Comparison of ENCODE assay signal across 29 cellular contexts in the genomic region with DNA sequence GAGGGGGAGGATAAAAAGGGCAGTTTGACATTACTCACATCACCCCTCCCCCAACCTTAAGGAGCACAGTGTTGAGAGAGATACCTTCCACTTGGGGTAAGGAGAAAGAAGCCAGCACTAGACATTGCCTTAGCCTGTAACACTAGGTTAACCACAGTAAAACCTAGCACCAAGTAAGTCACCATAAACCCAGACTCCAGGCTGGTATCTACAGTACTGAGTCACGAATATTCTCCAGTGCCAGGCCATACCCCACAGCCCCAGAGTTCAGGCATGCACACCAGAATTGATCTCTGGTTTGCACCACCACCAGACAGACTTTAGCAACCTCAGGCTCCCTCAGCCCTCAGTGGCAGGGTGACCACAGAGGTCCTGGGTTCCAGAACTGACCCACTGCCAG.
"Had no signal": no experiment of that assay in that cellular context is flagged by ENCODE, and none has a peak within 500 bp of the region (broad histone marks: within the 10 kb centered on the region; RNA-seq: fewer than 3 reads in every experiment).

No MANE protein-coding gene starts in this region.

- H3K27ac Mint-ChIP-seq: stimulated activated effector memory CD8-positive, alpha-beta T cell treated with anti-CD3 and anti-CD28 coated beads, Interleukin-12 subunit alpha, Interleukin-12 subunit beta, amount 100 ng/mL, for 72 hours; stimulated activated memory B cell treated with anti-CD40 and anti-IgM and Interleukin-4, amounts not matched to agents 10 μg/mL and 1 μg/mL and 100 μg/mL, for 72 hours; stimulated activated naive B cell treated with anti-CD40 and anti-IgM and Interleukin-4, amounts not matched to agents 10 μg/mL and 1 μg/mL and 100 μg/mL, for 72 hours; stimulated activated naive CD8-positive, alpha-beta T cell treated with anti-CD3 and anti-CD28 coated beads, Interleukin-15, amount 100 ng/mL, for 72 hours; stimulated activated naive CD8-positive, alpha-beta T cell treated with anti-CD3 and anti-CD28 coated beads, Interleukin-15, Interleukin-2, amounts not matched to agents 100 ng/mL and 50 ng/mL, for 24 hours; type B pancreatic cell had no signal

- H3K36me3 Mint-ChIP-seq: stimulated activated effector memory CD8-positive, alpha-beta T cell treated with anti-CD3 and anti-CD28 coated beads, Interleukin-12 subunit alpha, Interleukin-12 subunit beta, amount 100 ng/mL, for 72 hours; stimulated activated memory B cell treated with anti-CD40 and anti-IgM and Interleukin-4, amounts not matched to agents 10 μg/mL and 1 μg/mL and 100 μg/mL, for 72 hours; stimulated activated naive B cell treated with anti-CD40 and anti-IgM and Interleukin-4, amounts not matched to agents 10 μg/mL and 1 μg/mL and 100 μg/mL, for 72 hours; type B pancreatic cell had no signal

- H3K27ac ChIP-seq: stomach, suprapubic skin, testis, thoracic aorta, thyroid gland, tibial artery, tibial nerve, transverse colon, upper lobe of left lung, upper lobe of right lung, uterus, vagina had no signal

- H3K27me3 ChIP-seq: stomach, suprapubic skin, testis, thyroid gland, tibial artery, tibial nerve, transverse colon, upper lobe of left lung, upper lobe of right lung, uterus, vagina had no signal

- H3K9me3 ChIP-seq: suprapubic skin, testis, thoracic aorta, thyroid gland, tibial nerve, transverse colon, upper lobe of left lung, upper lobe of right lung, uterus, vagina had no signal

- H3K4me1 ChIP-seq: stomach, suprapubic skin, testis, thyroid gland, tibial artery, tibial nerve, transverse colon, upper lobe of left lung, upper lobe of right lung, uterus, vagina had no signal

- H3K36me3 ChIP-seq: stomach, suprapubic skin, thoracic aorta, thyroid gland, tibial artery, tibial nerve, transverse colon, upper lobe of left lung, upper lobe of right lung, uterus, vagina had no signal

- FAIRE-seq: urothelium cell line had no signal

- H3K4me1 Mint-ChIP-seq: stimulated activated effector memory CD8-positive, alpha-beta T cell treated with anti-CD3 and anti-CD28 coated beads, Interleukin-12 subunit alpha, Interleukin-12 subunit beta, amount 100 ng/mL, for 72 hours; stimulated activated memory B cell treated with anti-CD40 and anti-IgM and Interleukin-4, amounts not matched to agents 10 μg/mL and 1 μg/mL and 100 μg/mL, for 72 hours; stimulated activated naive B cell treated with anti-CD40 and anti-IgM and Interleukin-4, amounts not matched to agents 10 μg/mL and 1 μg/mL and 100 μg/mL, for 72 hours; stimulated activated naive CD8-positive, alpha-beta T cell treated with anti-CD3 and anti-CD28 coated beads, Interleukin-15, amount 100 ng/mL, for 72 hours had no signal

- DNase-seq: stimulated activated CD4-positive, alpha-beta T cell treated with anti-CD3 and anti-CD28 coated beads, Interleukin-2, amount 100 ng/mL, for 48 hours; stimulated activated CD4-positive, alpha-beta T cell treated with anti-CD3 and anti-CD28 coated beads, Interleukin-4, amount 100 ng/mL, for 1 hour; stimulated activated CD4-positive, alpha-beta T cell treated with anti-CD3 and anti-CD28 coated beads, Interleukin-4, amount 100 ng/mL, for 24 hours; stimulated activated CD4-positive, alpha-beta T cell treated with anti-CD3 and anti-CD28 coated beads, Interleukin-4, amount 100 ng/mL, for 4 hours; stimulated activated CD8-positive, alpha-beta memory T cell treated with anti-CD3 and anti-CD28 coated beads, Interleukin-4, amount 100 ng/mL, for 48 hours; stimulated activated naive B cell treated with anti-CD40 and anti-IgM and Interleukin-4, amounts not matched to agents 10 μg/mL and 1 μg/mL and 100 μg/mL, for 72 hours; stimulated activated naive CD4-positive, alpha-beta T cell; stimulated activated naive CD4-positive, alpha-beta T cell treated with Interleukin-2 at 50 U/mL for 16 hours; stimulated activated naive CD8-positive, alpha-beta T cell treated with anti-CD3 and anti-CD28 coated beads, Interleukin-15, amount 100 ng/mL, for 72 hours; stimulated activated naive CD8-positive, alpha-beta T cell treated with anti-CD3 and anti-CD28 coated beads, Interleukin-15, Interleukin-2, amounts not matched to agents 100 U/mL and 50 U/mL, for 24 hours; stomach; substantia nigra; testis; thyroid gland; tibial artery; transverse colon; trophoblast cell; upper lobe of right lung; uterus had no signal

- H3K27me3 Mint-ChIP-seq: stimulated activated memory B cell treated with anti-CD40 and anti-IgM and Interleukin-4, amounts not matched to agents 10 μg/mL and 1 μg/mL and 100 μg/mL, for 72 hours; stimulated activated naive B cell treated with anti-CD40 and anti-IgM and Interleukin-4, amounts not matched to agents 10 μg/mL and 1 μg/mL and 100 μg/mL, for 72 hours; stimulated activated naive CD8-positive, alpha-beta T cell treated with anti-CD3 and anti-CD28 coated beads, Interleukin-15, amount 100 ng/mL, for 72 hours; stimulated activated naive CD8-positive, alpha-beta T cell treated with anti-CD3 and anti-CD28 coated beads, Interleukin-15, Interleukin-2, amounts not matched to agents 100 ng/mL and 50 ng/mL, for 24 hours; type B pancreatic cell had no signal

- ATAC-seq: stimulated activated effector memory CD8-positive, alpha-beta T cell treated with anti-CD3 and anti-CD28 coated beads, Interleukin-12 subunit alpha, Interleukin-12 subunit beta, amount 100 ng/mL, for 72 hours; stimulated activated memory B cell treated with anti-CD40 and anti-IgM and Interleukin-4, amounts not matched to agents 10 μg/mL and 1 μg/mL and 100 μg/mL, for 72 hours; stimulated activated naive B cell treated with anti-CD40 and anti-IgM and Interleukin-4, amounts not matched to agents 10 μg/mL and 1 μg/mL and 100 μg/mL, for 72 hours; stimulated activated naive CD8-positive, alpha-beta T cell treated with anti-CD3 and anti-CD28 coated beads, Interleukin-15, amount 100 ng/mL, for 72 hours; stimulated activated naive CD8-positive, alpha-beta T cell treated with anti-CD3 and anti-CD28 coated beads, Interleukin-15, Interleukin-2, amounts not matched to agents 100 U/mL and 50 U/mL, for 24 hours; upper lobe of right lung had no signal

- H3K4me3 Mint-ChIP-seq: stimulated activated effector memory CD8-positive, alpha-beta T cell treated with anti-CD3 and anti-CD28 coated beads, Interleukin-12 subunit alpha, Interleukin-12 subunit beta, amount 100 ng/mL, for 72 hours; stimulated activated memory B cell treated with anti-CD40 and anti-IgM and Interleukin-4, amounts not matched to agents 10 μg/mL and 1 μg/mL and 100 μg/mL, for 72 hours; stimulated activated naive B cell treated with anti-CD40 and anti-IgM and Interleukin-4, amounts not matched to agents 10 μg/mL and 1 μg/mL and 100 μg/mL, for 72 hours; stimulated activated naive CD8-positive, alpha-beta T cell treated with anti-CD3 and anti-CD28 coated beads, Interleukin-15, amount 100 ng/mL, for 72 hours; stimulated activated naive CD8-positive, alpha-beta T cell treated with anti-CD3 and anti-CD28 coated beads, Interleukin-15, Interleukin-2, amounts not matched to agents 100 ng/mL and 50 ng/mL, for 24 hours; type B pancreatic cell had no signal

- H3K9me3 Mint-ChIP-seq: stimulated activated effector memory CD8-positive, alpha-beta T cell treated with anti-CD3 and anti-CD28 coated beads, Interleukin-12 subunit alpha, Interleukin-12 subunit beta, amount 100 ng/mL, for 72 hours; stimulated activated memory B cell treated with anti-CD40 and anti-IgM and Interleukin-4, amounts not matched to agents 10 μg/mL and 1 μg/mL and 100 μg/mL, for 72 hours; stimulated activated naive B cell treated with anti-CD40 and anti-IgM and Interleukin-4, amounts not matched to agents 10 μg/mL and 1 μg/mL and 100 μg/mL, for 72 hours; stimulated activated naive CD8-positive, alpha-beta T cell treated with anti-CD3 and anti-CD28 coated beads, Interleukin-15, amount 100 ng/mL, for 72 hours; stimulated activated naive CD8-positive, alpha-beta T cell treated with anti-CD3 and anti-CD28 coated beads, Interleukin-15, Interleukin-2, amounts not matched to agents 100 ng/mL and 50 ng/mL, for 24 hours; type B pancreatic cell had no signal

- H3K4me3 ChIP-seq: stomach, suprapubic skin, testis, thoracic aorta, thyroid gland, tibial artery, tibial nerve, transverse colon, upper lobe of left lung, upper lobe of right lung, uterus, vagina had no signal
